In the genomic region with DNA sequence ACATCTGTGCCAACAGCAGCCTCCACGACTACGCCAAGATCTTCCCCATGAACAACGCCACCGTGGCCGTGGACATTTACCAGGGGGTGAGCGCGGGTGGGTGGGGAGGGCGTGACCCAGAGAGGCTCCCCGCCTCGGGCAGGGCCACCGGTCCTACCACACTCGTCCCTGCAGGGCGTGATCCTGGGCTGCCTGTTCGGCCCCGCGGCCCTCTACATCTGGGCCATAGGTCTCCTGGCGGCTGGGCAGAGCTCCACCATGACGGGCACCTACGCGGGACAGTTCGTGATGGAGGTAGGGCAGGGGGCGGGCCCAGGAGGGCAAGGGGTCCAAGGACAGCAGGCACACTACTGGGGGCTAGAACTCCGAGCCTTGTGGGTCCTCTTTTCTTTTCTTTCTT, we compare ENCODE assay signal across 23 cellular contexts. TPM values are rescaled to one million over a fixed set of nuclear protein-coding genes. Genes with fewer than 3 reads are reported as not detected.
"Had no signal": no experiment of that assay in that cellular context is flagged by ENCODE, and none has a peak within 500 bp of the region (broad histone marks: within the 10 kb centered on the region; RNA-seq: fewer than 3 reads in every experiment).

No MANE protein-coding gene starts in this region.

- DNase-seq: cerebellar nuclear complex; colonic mucosa; effector CD4-positive, alpha-beta T cell; endodermal cell; erythroblast; foreskin keratinocyte; left colon; midbrain; small intestine; stimulated activated CD4-positive, alpha-beta T cell treated with anti-CD3 and anti-CD28 coated beads, Interleukin-12 subunit alpha, Interleukin-12 subunit beta, amount 100 ng/mL, for 4 hours; stimulated activated naive CD4-positive, alpha-beta T cell; stomach; substantia nigra had no signal

- H3K4me3 ChIP-seq: colonic mucosa, neural progenitor cell, right atrium auricular region, stomach had no signal

- H3K9me3 ChIP-seq: colonic mucosa, right atrium auricular region, stomach had no signal

- H3K27ac ChIP-seq: colonic mucosa, foreskin keratinocyte, neural progenitor cell, right atrium auricular region, stomach had no signal

- H3K4me2 ChIP-seq: neural progenitor cell had no signal

- ATAC-seq: foreskin keratinocyte; left colon; natural killer cell treated with Interleukin-12 subunit alpha and Interleukin-12 subunit beta and Interleukin-15 and Interleukin-18, amount 100 ng/mL, for 72 hours had no signal

- FAIRE-seq: endothelial cell of umbilical vein, small intestine, urothelium cell line had no signal

- H3K4me1 ChIP-seq: foreskin keratinocyte had no signal

- H3K9ac ChIP-seq: neural progenitor cell had no signal

- H2AFZ ChIP-seq: neural progenitor cell had no signal

- H3K36me3 ChIP-seq: colonic mucosa, neural progenitor cell, right atrium auricular region had no signal

- H3K27me3 ChIP-seq: colonic mucosa, foreskin keratinocyte, right atrium auricular region, stomach had no signal

RNA-seq across cellular contexts. Expression of gene SLC11A1, which starts 9.1 kb away (rescaled TPM):
- total RNA-seq: endothelial cell of umbilical vein, pulmonary artery endothelial cell had no signal

RNA-seq across cellular contexts. Expression of gene VIL1, which starts 27.7 kb away (rescaled TPM):
- total RNA-seq: dermis microvascular lymphatic vessel endothelial cell, endothelial cell of umbilical vein, foreskin keratinocyte, kidney epithelial cell, omental fat pad, pulmonary artery endothelial cell, right atrium auricular region had no signal
- polyA plus RNA-seq: endothelial cell of umbilical vein had no signal

RNA-seq across cellular contexts. Expression of gene CATIP, which starts 34.5 kb away (rescaled TPM):
- total RNA-seq: colonic mucosa; dermis microvascular lymphatic vessel endothelial cell; endothelial cell of umbilical vein; foreskin keratinocyte; kidney epithelial cell; left colon; liver; natural killer cell treated with Interleukin-12 subunit alpha and Interleukin-12 subunit beta and Interleukin-15 and Interleukin-18, amount 100 ng/mL, for 72 hours; omental fat pad; pulmonary artery endothelial cell; right atrium auricular region; stomach had no signal
- polyA plus RNA-seq: endothelial cell of umbilical vein, foreskin keratinocyte had no signal
